ENCODE assay signal across 11 cellular contexts in genomic region chr14:96698846-96699543, GRCh38.
DNase-seq lines count a peak whose midpoint lies in the region; ATAC-seq and TF ChIP-seq lines count a peak whose summit lies in the region.
"Had no signal": no experiment of that assay in that cellular context is flagged by ENCODE, and none has a peak within 500 bp of the region (broad histone marks: within the 10 kb centered on the region; RNA-seq: fewer than 3 reads in every experiment).

No MANE protein-coding gene starts in this region.

- H3K27me3 ChIP-seq in breast epithelium (peaks cover 0 to 7% of the 10 kb centered on the region in 2 donors), uterus (no peaks in the 10 kb centered on the region)

- H3K4me1 Mint-ChIP-seq in MCF 10A (ENCODE audit: insufficient read depth, unreplicated experiment) = no peaks in the 10 kb centered on the region
- no peaks in the 10 kb centered on the region for H3K4me1 Mint-ChIP-seq in activated CD4-positive, alpha-beta T cell treated with anti-CD3 and anti-CD28 coated beads, Interleukin-2, amount 10 ng/mL, durations not matched to agents 24 days and 14 days
- H3K4me1 Mint-ChIP-seq in type B pancreatic cell (ENCODE audit: unreplicated experiment) = peaks cover 12% of the 10 kb centered on the region
- H3K4me1 Mint-ChIP-seq: stimulated activated naive B cell treated with anti-CD40 and anti-IgM and Interleukin-4, amounts not matched to agents 10 μg/mL and 1 μg/mL and 100 μg/mL, for 72 hours; T-cell had no signal

- H3K4me1 ChIP-seq in breast epithelium (no peaks in the 10 kb centered on the region), uterus (no peaks in the 10 kb centered on the region)

- peaks cover 21% of the 10 kb centered on the region for H3K27me3 Mint-ChIP-seq in MCF 10A (ENCODE audit: insufficient read depth, unreplicated experiment)
- H3K27me3 Mint-ChIP-seq in activated CD4-positive, alpha-beta T cell treated with anti-CD3 and anti-CD28 coated beads, Interleukin-2, amount 10 ng/mL, durations not matched to agents 24 days and 14 days = peaks cover 2% of the 10 kb centered on the region
- peaks cover 8% of the 10 kb centered on the region for H3K27me3 Mint-ChIP-seq in type B pancreatic cell

- POLR2A ChIA-PET in MCF 10A (lab: Yijun Ruan, JAX) = no interaction called here

- no peak for TF ChIP-seq POLR2A in breast epithelium (IDR thresholded peaks at IDR 0.05)
- no peak for TF ChIP-seq POLR2A in uterus (IDR thresholded peaks at IDR 0.05)

- peak; percentile 21 for TF ChIP-seq CTCF in MCF 10A (IDR thresholded peaks at IDR 0.05; ENCODE audit: unreplicated experiment)
- TF ChIP-seq CTCF in breast epithelium (IDR thresholded peaks at IDR 0.05) = no peak
- TF ChIP-seq CTCF in type B pancreatic cell (conservative IDR thresholded peaks at IDR 0.05) = peak; percentile 23
- no peak for TF ChIP-seq CTCF in uterus (IDR thresholded peaks at IDR 0.05)

- H3K9me3 Mint-ChIP-seq in MCF 10A (ENCODE audit: unreplicated experiment) = no peaks in the 10 kb centered on the region
- no peaks in the 10 kb centered on the region for H3K9me3 Mint-ChIP-seq in activated CD4-positive, alpha-beta T cell treated with anti-CD3 and anti-CD28 coated beads, Interleukin-2, amount 10 ng/mL, durations not matched to agents 24 days and 14 days
- peaks cover 9% of the 10 kb centered on the region for H3K9me3 Mint-ChIP-seq in type B pancreatic cell
- H3K9me3 Mint-ChIP-seq: activated T-helper 2 cell treated with anti-CD3 and anti-CD28 coated beads, Interferon-gamma antibody, Interleukin-2, Interleukin-4, amounts not matched to agents 10 μg/mL and 5 μg/mL and 100 μg/mL, durations not matched to agents 14 hours and 24 hours and 36 hours; T-cell had no signal

- intact Hi-C loops in MCF 10A (cut with micrococcal nuclease) (no loop called here), breast epithelium (cut with DNase I; ENCODE audit: low total_unique reads) (no loop called here), uterus (cut with DNase I; ENCODE audit: low total_unique reads) (no loop called here)
- intact Hi-C loops in activated CD4-positive, alpha-beta T cell treated with anti-CD3 and anti-CD28 coated beads, Interleukin-2, amount 10 ng/mL, durations not matched to agents 24 days and 14 days (cut with micrococcal nuclease) = no loop called here

- H3K36me3 ChIP-seq in breast epithelium (no peaks in the 10 kb centered on the region), uterus (no peaks in the 10 kb centered on the region)

- peak; percentile 72 for ATAC-seq in HG02588 (IDR thresholded peaks at IDR 0.05; ENCODE audit: unreplicated experiment)
- ATAC-seq: T-cell had no signal

- H3K4me3 Mint-ChIP-seq in MCF 10A (ENCODE audit: unreplicated experiment) = no peak overlapping the region
- no peak overlapping the region for H3K4me3 Mint-ChIP-seq in activated CD4-positive, alpha-beta T cell treated with anti-CD3 and anti-CD28 coated beads, Interleukin-2, amount 10 ng/mL, durations not matched to agents 24 days and 14 days
- H3K4me3 Mint-ChIP-seq in type B pancreatic cell = no peak overlapping the region
- H3K4me3 Mint-ChIP-seq: stimulated activated naive B cell treated with anti-CD40 and anti-IgM and Interleukin-4, amounts not matched to agents 10 μg/mL and 1 μg/mL and 100 μg/mL, for 72 hours; T-cell had no signal

- H3K36me3 Mint-ChIP-seq in MCF 10A (ENCODE audit: insufficient read depth, unreplicated experiment) (no peaks in the 10 kb centered on the region), type B pancreatic cell (no peaks in the 10 kb centered on the region)
- no peaks in the 10 kb centered on the region for H3K36me3 Mint-ChIP-seq in activated CD4-positive, alpha-beta T cell treated with anti-CD3 and anti-CD28 coated beads, Interleukin-2, amount 10 ng/mL, durations not matched to agents 24 days and 14 days (ENCODE audit: low read depth)
- H3K36me3 Mint-ChIP-seq: stimulated activated naive B cell treated with anti-CD40 and anti-IgM and Interleukin-4, amounts not matched to agents 10 μg/mL and 1 μg/mL and 100 μg/mL, for 72 hours; T-cell had no signal

- H3K27ac ChIP-seq in breast epithelium (no peak overlapping the region), uterus (no peak overlapping the region)

- H3K4me3 ChIP-seq in breast epithelium = no peak overlapping the region
- no peak overlapping the region for H3K4me3 ChIP-seq in uterus

- CTCF ChIA-PET in MCF 10A (lab: Yijun Ruan, JAX) = interaction anchor here (1.1 kb wide), 1 partner anchor 41 kb away, joined by 5 read pairs; no protein-coding TSS in a partner anchor

- BruUV-seq in MCF 10A (replicated peaks; lab: Mats Ljungman, UMichigan) = no TSS peak

- H3K9me3 ChIP-seq in breast epithelium (peaks cover 0 to 6% of the 10 kb centered on the region in 2 donors), uterus (no peaks in the 10 kb centered on the region)

- DNase-seq in MCF 10A (ENCODE audit: unreplicated experiment) (no peak), breast epithelium (ENCODE audit: low spot score in 2 of 2) (no peak), type B pancreatic cell (ENCODE audit: extremely low spot score, unreplicated experiment) (no peak), uterus (no peak), inferior parietal cortex (ENCODE audit: extremely low spot score) (no peak)
- peak; percentile 72 for DNase-seq in activated CD4-positive, alpha-beta T cell treated with anti-CD3 and anti-CD28 coated beads, Interleukin-2, amount 10 ng/mL, durations not matched to agents 24 days and 14 days
- no peak for DNase-seq in activated CD4-positive, CD25-positive, alpha-beta regulatory T cell treated with anti-CD3 and anti-CD28 coated beads, Interleukin-2, amount 50 U/mL, for 72 hours
- DNase-seq: stimulated activated naive B cell treated with anti-CD40 and anti-IgM and Interleukin-4, amounts not matched to agents 10 μg/mL and 1 μg/mL and 100 μg/mL, for 72 hours had no signal

- no peak overlapping the region for H3K27ac Mint-ChIP-seq in MCF 10A (ENCODE audit: low read depth, unreplicated experiment)
- H3K27ac Mint-ChIP-seq in activated CD4-positive, alpha-beta T cell treated with anti-CD3 and anti-CD28 coated beads, Interleukin-2, amount 10 ng/mL, durations not matched to agents 24 days and 14 days = no peak overlapping the region
- no peak overlapping the region for H3K27ac Mint-ChIP-seq in type B pancreatic cell
- H3K27ac Mint-ChIP-seq: activated T-helper 2 cell treated with anti-CD3 and anti-CD28 coated beads, Interferon-gamma antibody, Interleukin-2, Interleukin-4, amounts not matched to agents 10 μg/mL and 5 μg/mL and 100 μg/mL, durations not matched to agents 14 hours and 24 hours and 36 hours; stimulated activated naive B cell treated with anti-CD40 and anti-IgM and Interleukin-4, amounts not matched to agents 10 μg/mL and 1 μg/mL and 100 μg/mL, for 72 hours; T-cell had no signal

Comparison
In these comparisons a context has a peak if more than half of its experiments do, and no peak if none do; other contexts are left out.
1. CTCF ChIP-seq: peak in MCF 10A (single experiment) and type B pancreatic cell (single experiment); none in breast epithelium (0 of 3) and uterus (0 of 4).